12 cellular contexts compared by ENCODE assay signal in the genomic region with DNA sequence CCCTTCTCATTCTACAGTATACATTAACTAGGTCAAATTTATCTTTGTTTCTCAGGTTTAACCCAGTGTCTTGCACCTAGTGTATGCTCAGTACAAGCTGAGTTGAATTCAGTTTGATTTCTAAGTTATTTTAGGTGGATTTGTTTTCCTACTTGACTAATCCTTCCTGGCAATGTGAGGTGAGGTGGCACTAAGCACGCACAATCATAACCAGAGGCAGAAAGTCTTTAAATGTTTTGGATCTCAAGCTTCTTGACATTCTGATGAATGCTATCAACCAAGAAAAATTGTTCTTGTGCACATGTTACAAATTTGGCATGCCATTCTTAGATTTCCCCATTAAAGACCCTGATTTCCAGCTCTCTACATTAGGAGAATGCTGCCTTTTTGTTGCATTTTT. TPM values are rescaled to one million over a fixed set of nuclear protein-coding genes. Genes with fewer than 3 reads are reported as not detected.
DNase-seq lines count a peak whose midpoint lies in the region; ATAC-seq and TF ChIP-seq lines count a peak whose summit lies in the region.
"Had no signal": no experiment of that assay in that cellular context is flagged by ENCODE, and none has a peak within 500 bp of the region (broad histone marks: within the 10 kb centered on the region; RNA-seq: fewer than 3 reads in every experiment).

No MANE protein-coding gene starts in this region.

- H3K4me3 ChIP-seq in RWPE2 (ENCODE audit: severe bottlenecking) (no peak overlapping the region), fibroblast of mammary gland (ENCODE audit: control insufficient read depth, low read depth, low read length) (no peak overlapping the region), skeletal muscle tissue (ENCODE audit: low read length in 3 of 3) (no peak overlapping the region)

- H3K27me3 ChIP-seq in RWPE2 (ENCODE audit: insufficient read depth, poor library complexity, severe bottlenecking) (no peaks in the 10 kb centered on the region), skeletal muscle tissue (ENCODE audit: control insufficient read depth in 3 of 3, insufficient read depth in 3 of 3, low read length in 3 of 3) (no peaks in the 10 kb centered on the region)

- H3K9ac ChIP-seq in skeletal muscle tissue (ENCODE audit: low read depth in 1 of 3, low read length in 3 of 3), result peak overlapping the region in 1 of 3 donors; percentile 45

- TF ChIP-seq CTCF in RWPE2 (IDR thresholded peaks at IDR 0.05; ENCODE audit: poor library complexity, severe bottlenecking) (no peak), fibroblast of mammary gland (conservative IDR thresholded peaks at IDR 0.05; ENCODE audit: control insufficient read depth, insufficient read depth, low read depth, low read length) (no peak), GM13976 (IDR thresholded peaks at IDR 0.05; ENCODE audit: borderline replicate concordance, control extremely low read depth, extremely low read depth, insufficient read depth, missing control alignments) (no peak)

- DNase-seq in activated T-cell treated with anti-CD3 and anti-CD28 coated beads, Interleukin-2, amount 50 U/mL, for 4 hours, result no peak
- DNase-seq in activated T-cell treated with anti-CD3 and anti-CD28 coated beads for 4 hours, result no peak
- DNase-seq in RWPE2 (ENCODE audit: low spot score), result no peak
- peak; percentile 35 for DNase-seq in fibroblast of mammary gland (ENCODE audit: low read depth)
- no peak for DNase-seq in NCI-H446 treated with DMSO at 0.1 percent for 48 hours (lab: John Stamatoyannopoulos, UW)
- DNase-seq in GM13976 (ENCODE audit: low spot score), result no peak
- DNase-seq: kidney; naive thymus-derived CD4-positive, alpha-beta T cell; T-helper 1 cell had no signal

- H3K9me3 Mint-ChIP-seq in activated T-cell treated with anti-CD3 and anti-CD28 coated beads, Interleukin-2, amount 50 U/mL, for 4 hours, result no peaks in the 10 kb centered on the region
- H3K9me3 Mint-ChIP-seq: naive thymus-derived CD4-positive, alpha-beta T cell had no signal

- H3K27me3 Mint-ChIP-seq in activated T-cell treated with anti-CD3 and anti-CD28 coated beads, Interleukin-2, amount 50 U/mL, for 4 hours (ENCODE audit: low read depth), result no peaks in the 10 kb centered on the region
- H3K27me3 Mint-ChIP-seq: naive thymus-derived CD4-positive, alpha-beta T cell had no signal

- peak overlapping the region; percentile 94 for H3K4me3 Mint-ChIP-seq in activated T-cell treated with anti-CD3 and anti-CD28 coated beads, Interleukin-2, amount 50 U/mL, for 4 hours

- H3K36me3 ChIP-seq in RWPE2 (ENCODE audit: low read depth) (no peaks in the 10 kb centered on the region; the same call in 1 of the 2 replicates), skeletal muscle tissue (ENCODE audit: control insufficient read depth in 3 of 3, insufficient read depth in 3 of 3, low read length in 3 of 3) (no peaks in the 10 kb centered on the region)

- peaks cover 27% of the 10 kb centered on the region for H3K36me3 Mint-ChIP-seq in activated T-cell treated with anti-CD3 and anti-CD28 coated beads, Interleukin-2, amount 50 U/mL, for 4 hours (ENCODE audit: insufficient read depth)

- peaks cover 66% of the 10 kb centered on the region for H3K4me1 Mint-ChIP-seq in activated T-cell treated with anti-CD3 and anti-CD28 coated beads, Interleukin-2, amount 50 U/mL, for 4 hours (ENCODE audit: low read depth)

- no peak for ATAC-seq in activated T-cell treated with anti-CD3 and anti-CD28 coated beads, Interleukin-2, amount 50 U/mL, for 4 hours
- ATAC-seq in RWPE2 (ENCODE audit: low read depth), result no peak
- ATAC-seq in HG02798 (IDR thresholded peaks at IDR 0.05; ENCODE audit: poor library complexity, unreplicated experiment), result no peak
- ATAC-seq: esophagus mucosa; naive thymus-derived CD4-positive, alpha-beta T cell had no signal

- H3K27ac ChIP-seq in RWPE2 (ENCODE audit: poor library complexity, severe bottlenecking) (peak overlapping the region; percentile 32), skeletal muscle tissue (ENCODE audit: low read depth, low read length) (peak overlapping the region; percentile 94)

- H3K4me1 ChIP-seq in RWPE2 (ENCODE audit: insufficient read depth, poor library complexity, severe bottlenecking) (peaks cover 57% of the 10 kb centered on the region), skeletal muscle tissue (ENCODE audit: control insufficient read depth in 3 of 3, insufficient read depth in 3 of 3, low read length in 3 of 3) (peaks cover 34 to 57% (median 37%) of the 10 kb centered on the region in 3 donors)

- in situ Hi-C loops in GM13976 (cut with MboI; ENCODE audit: low sequenced_read_pairs, unreplicated experiment), result no loop called here

- H3K9me3 ChIP-seq in RWPE2 (ENCODE audit: severe bottlenecking) (no peaks in the 10 kb centered on the region), skeletal muscle tissue (ENCODE audit: control insufficient read depth in 3 of 3, low read length in 3 of 3) (no peaks in the 10 kb centered on the region)

RNA-seq across cellular contexts. Expression of a gene that starts 3.2 kb away (rescaled TPM):
- 100 to 1,000 TPM; 116 to 135 (median 127) TPM for total RNA-seq in activated T-cell treated with anti-CD3 and anti-CD28 coated beads, Interleukin-2, amount 50 U/mL, for 4 hours
- total RNA-seq in skeletal muscle tissue, result 155 TPM

RNA-seq across cellular contexts. Expression of a gene that starts 3.6 kb away (rescaled TPM):
- total RNA-seq in activated T-cell treated with anti-CD3 and anti-CD28 coated beads, Interleukin-2, amount 50 U/mL, for 4 hours, result 1 to 10 TPM; 5.7 to 7.1 (median 5.7) TPM
- total RNA-seq in skeletal muscle tissue, result 30.3 TPM
